In genomic region chr6:34389034-34389433, GRCh38 we compare ENCODE assay signal across 25 cellular contexts. TPM values are rescaled to one million over a fixed set of nuclear protein-coding genes. Genes with fewer than 3 reads are reported as not detected.
DNase-seq lines count a peak whose midpoint lies in the region; ATAC-seq and TF ChIP-seq lines count a peak whose summit lies in the region.
"Had no signal": no experiment of that assay in that cellular context is flagged by ENCODE, and none has a peak within 500 bp of the region (broad histone marks: within the 10 kb centered on the region; RNA-seq: fewer than 3 reads in every experiment).

No MANE protein-coding gene starts in this region.

- peaks cover 73% of the 10 kb centered on the region for H3K4me1 Mint-ChIP-seq in brain

- H3K27me3 Mint-ChIP-seq in brain = peaks cover 4% of the 10 kb centered on the region
- H3K27me3 Mint-ChIP-seq: activated naive CD8-positive, alpha-beta T cell; activated T-helper 17 cell treated with anti-CD3 and anti-CD28 coated beads, Interleukin-2, amount 50 U/mL, for 72 hours had no signal

- no peak for TF ChIP-seq POLR2A in HCT116 (IDR thresholded peaks at IDR 0.05; ENCODE audit: borderline replicate concordance, extremely low read depth, insufficient read depth, insufficient read length)

- no peak overlapping the region for H3K4me2 ChIP-seq in HCT116 (ENCODE audit: low read length)

- H3K79me2 ChIP-seq in HCT116 (ENCODE audit: insufficient read depth, low read length) = peaks cover 83% of the 10 kb centered on the region

- intact Hi-C loops in HCT116 (cut with micrococcal nuclease) = no loop called here

- TF ChIP-seq CTCF in HCT116 (IDR thresholded peaks at IDR 0.05 in 2 of 3, conservative IDR thresholded peaks at IDR 0.05 in 1 of 3; ENCODE audit: borderline replicate concordance in 1 of 3, insufficient read depth in 1 of 3, low read depth in 2 of 3, low read length in 2 of 3) (no peak), brain (conservative IDR thresholded peaks at IDR 0.05) (no peak), neutrophil (IDR thresholded peaks at IDR 0.05) (no peak)

- H2AFZ ChIP-seq in HCT116 (ENCODE audit: low read depth, low read length, poor library complexity, severe bottlenecking) = no peak overlapping the region

- H3K4me3 Mint-ChIP-seq in brain = peak overlapping the region in 3 of 5 experiments; percentile 49 to 77 (median 51)
- H3K4me3 Mint-ChIP-seq: activated naive CD8-positive, alpha-beta T cell; activated T-helper 17 cell treated with anti-CD3 and anti-CD28 coated beads, Interleukin-2, amount 50 U/mL, for 72 hours; CD8-positive, alpha-beta T cell; T-helper 1 cell treated with Interleukin-12 subunit alpha and Interleukin-12 subunit beta and Interleukin-4 antibody, amounts not matched to agents 30 μg/mL and 1 μg/mL, for 36 hours had no signal

- H3K9me3 Mint-ChIP-seq in brain = no peaks in the 10 kb centered on the region
- H3K9me3 Mint-ChIP-seq: activated T-helper 17 cell treated with anti-CD3 and anti-CD28 coated beads, Interleukin-2, amount 50 U/mL, for 72 hours; CD8-positive, alpha-beta T cell; T-helper 1 cell treated with Interleukin-12 subunit alpha and Interleukin-12 subunit beta and Interleukin-4 antibody, amounts not matched to agents 30 μg/mL and 1 μg/mL, for 36 hours had no signal

- DNase-seq in HCT116 (ENCODE audit: low read depth, low spot score) = no peak
- peak; percentile 80 for DNase-seq in NCI-H82 (lab: John Stamatoyannopoulos, UW)
- no peak for DNase-seq in EL
- DNase-seq in NCI-H187 (lab: John Stamatoyannopoulos, UW) = no peak
- DNase-seq in kidney tubule cell (ENCODE audit: low spot score) = no peak
- DNase-seq: activated CD4-positive, alpha-beta T cell treated with anti-CD3 and anti-CD28 coated beads, Interleukin-2, amount 50 U/mL, for 1 hour; CD8-positive, alpha-beta T cell; effector CD4-positive, alpha-beta T cell; foreskin melanocyte; mammary epithelial cell; NCI-H1436; NCI-H69; ovary; right cardiac atrium; SHP77; stomach; transverse colon; WERI-Rb-1 had no signal

- POLR2A ChIA-PET in HCT116 (lab: Charles Lee) = no interaction called here

- TSS peak; percentile 6 for BruUV-seq in HCT116 (replicated peaks; lab: Mats Ljungman, UMichigan)

- ATAC-seq in HCT116 (no peak), HG03025 (IDR thresholded peaks at IDR 0.05; ENCODE audit: low FRiP score, unreplicated experiment) (no peak)
- ATAC-seq: activated T-helper 17 cell treated with anti-CD3 and anti-CD28 coated beads, Interleukin-2, amount 50 U/mL, for 72 hours; CD8-positive, alpha-beta T cell; right cardiac atrium had no signal

- H3K27ac Mint-ChIP-seq in brain = peak overlapping the region in 4 of 5 experiments; percentile 10 to 88 (median 61)
- H3K27ac Mint-ChIP-seq: activated naive CD8-positive, alpha-beta T cell; activated T-helper 17 cell treated with anti-CD3 and anti-CD28 coated beads, Interleukin-2, amount 50 U/mL, for 72 hours; CD8-positive, alpha-beta T cell; T-helper 1 cell treated with Interleukin-12 subunit alpha and Interleukin-12 subunit beta and Interleukin-4 antibody, amounts not matched to agents 30 μg/mL and 1 μg/mL, for 36 hours had no signal

- peaks cover 12% of the 10 kb centered on the region; the same call in 1 of the 2 replicates for H4K20me1 ChIP-seq in HCT116 (ENCODE audit: insufficient read depth)

- H3K9me3 ChIP-seq in HCT116 (ENCODE audit: control insufficient read depth in 1 of 2, insufficient read depth in 1 of 2, low read depth in 1 of 2, low read length in 2 of 2) (no peaks in the 10 kb centered on the region), neutrophil (no peaks in the 10 kb centered on the region)
- H3K9me3 ChIP-seq: ascending aorta, ovary, stomach, transverse colon had no signal

- no peak for TF ChIP-seq RAD21 in HCT116 (IDR thresholded peaks at IDR 0.05; ENCODE audit: low read depth)

- no peak overlapping the region for H3K9ac ChIP-seq in HCT116 (ENCODE audit: low read length)

- H3K27ac ChIP-seq in HCT116 (ENCODE audit: low read depth, low read length) (no peak overlapping the region), neutrophil (peak overlapping the region; percentile 54)
- H3K27ac ChIP-seq: ascending aorta, ovary, stomach, transverse colon, WERI-Rb-1 had no signal

- RAD21 ChIA-PET in HCT116 (lab: Charles Lee; ENCODE audit: low non-redundant PET in 1 of 2, low total read pairs in 2 of 2, uncharacterized antibody in 2 of 2, unreplicated experiment in 2 of 2) = interaction anchor here in 1 of 2 experiments (1.1 kb wide), 1 partner anchor 193 kb away, joined by 3 read pairs; no protein-coding TSS in a partner anchor

- CTCF ChIA-PET in HCT116 (lab: Charles Lee) = no interaction called here

- H3K36me3 ChIP-seq in HCT116 (ENCODE audit: control insufficient read depth in 1 of 2, insufficient read depth in 2 of 2, low read length in 2 of 2) (no peaks in the 10 kb centered on the region), neutrophil (no peaks in the 10 kb centered on the region)
- H3K36me3 ChIP-seq: ascending aorta, ovary, stomach, transverse colon had no signal

- H3K36me3 Mint-ChIP-seq in brain = peaks cover 5% of the 10 kb centered on the region
- H3K36me3 Mint-ChIP-seq: activated naive CD8-positive, alpha-beta T cell had no signal

- H3K27me3 ChIP-seq in HCT116 (ENCODE audit: insufficient read depth, low read length) (no peaks in the 10 kb centered on the region), neutrophil (no peaks in the 10 kb centered on the region)
- H3K27me3 ChIP-seq: ascending aorta, ovary, stomach, transverse colon had no signal

- H3K4me3 ChIP-seq in HCT116 (replicated peaks in 1 of 2; ENCODE audit: low read depth in 1 of 2, low read length in 2 of 2) = no peak overlapping the region
- no peak overlapping the region for H3K4me3 ChIP-seq in neutrophil (ENCODE audit: low read depth in 1 of 2, low read length in 1 of 2)
- H3K4me3 ChIP-seq: ascending aorta, ovary, stomach, transverse colon had no signal

- H3K4me1 ChIP-seq in HCT116 (ENCODE audit: control insufficient read depth in 1 of 2, insufficient read depth in 2 of 2, low read length in 2 of 2) (peaks cover 21 to 34% of the 10 kb centered on the region in 2 experiments), neutrophil (ENCODE audit: control insufficient read depth in 1 of 2, insufficient read depth in 1 of 2, low read depth in 1 of 2, low read length in 1 of 2) (peaks cover 33 to 44% of the 10 kb centered on the region in 2 experiments)

- no peaks in the 10 kb centered on the region for H3K9me2 ChIP-seq in HCT116 (ENCODE audit: insufficient read depth)

TF ChIP-seq in HCT116, 20 proteins besides CTCF, POLR2A, EP300 and RAD21:
- TF ChIP-seq TCF7L2 (IDR thresholded peaks at IDR 0.05; ENCODE audit: borderline replicate concordance, extremely low read depth, insufficient read depth, insufficient read length) = no peak

RNA-seq across cellular contexts. Expression of gene NUDT3, which starts 3.4 kb away (rescaled TPM):
- 25.2 TPM for total RNA-seq in HCT116 (2021; ENCODE audit: unreplicated experiment)
- 5.7 and 7.7 TPM in 2 replicates for polyA plus RNA-seq in HCT116 (2012)
- polyA plus RNA-seq in brain (ENCODE audit: insufficient read depth, low read depth, low replicate concordance) = 32.7 TPM

RNA-seq across cellular contexts. Expression of gene RPS10, which starts 36.8 kb away (rescaled TPM):
- total RNA-seq in HCT116 (2021; ENCODE audit: unreplicated experiment) = 1,863 TPM
- 3,637 and 4,200 TPM in 2 replicates for polyA plus RNA-seq in HCT116 (2012)
- polyA plus RNA-seq in brain (ENCODE audit: insufficient read depth, low read depth, low replicate concordance) = 3,693 TPM
